16 cellular contexts compared by ENCODE assay signal in genomic region chr6:35488517-35488862, GRCh38. TPM values are rescaled to one million over a fixed set of nuclear protein-coding genes. Genes with fewer than 3 reads are reported as not detected.
DNase-seq lines count a peak whose midpoint lies in the region; ATAC-seq and TF ChIP-seq lines count a peak whose summit lies in the region.
"Had no signal": no experiment of that assay in that cellular context is flagged by ENCODE, and none has a peak within 500 bp of the region (broad histone marks: within the 10 kb centered on the region; RNA-seq: fewer than 3 reads in every experiment).

No MANE protein-coding gene starts in this region.

- no peak overlapping the region for H2AFZ ChIP-seq in parathyroid adenoma
- H2AFZ ChIP-seq: neural progenitor cell had no signal

- H3K4me3 ChIP-seq in cardiac muscle cell: no peak overlapping the region
- H3K4me3 ChIP-seq in esophagus muscularis mucosa: no peak overlapping the region
- H3K4me3 ChIP-seq in parathyroid adenoma (ENCODE audit: low read depth, low read length): no peak overlapping the region
- H3K4me3 ChIP-seq in vagina: no peak overlapping the region
- H3K4me3 ChIP-seq in lower leg skin (ENCODE audit: low read depth, poor library complexity, severe bottlenecking): no peak overlapping the region
- H3K4me3 ChIP-seq: neural progenitor cell, SJSA1 had no signal

- intact Hi-C loops in Right ventricle myocardium inferior (cut with DNase I) (no loop called here), esophagus muscularis mucosa (cut with DNase I) (no loop called here), vagina (cut with DNase I) (no loop called here), lower leg skin (cut with DNase I; ENCODE audit: low total_unique reads) (no loop called here)

- H3K36me3 ChIP-seq in cardiac muscle cell (no peaks in the 10 kb centered on the region), esophagus muscularis mucosa (peaks cover 0 to 19% (median 16%) of the 10 kb centered on the region in 4 donors), parathyroid adenoma (ENCODE audit: control insufficient read depth, insufficient read depth, low read length) (no peaks in the 10 kb centered on the region), vagina (no peaks in the 10 kb centered on the region)
- H3K36me3 ChIP-seq: neural progenitor cell had no signal

- H3K9ac ChIP-seq in parathyroid adenoma: no peak overlapping the region
- H3K9ac ChIP-seq: neural progenitor cell had no signal

- DNase-seq in cardiac muscle cell (ENCODE audit: low read depth in 1 of 2, low spot score in 1 of 2): peak in 1 of 2 donors; percentile 46
- DNase-seq in Right ventricle myocardium inferior (ENCODE audit: missing footprints): no peak
- no peak for DNase-seq in esophagus muscularis mucosa (ENCODE audit: extremely low spot score)
- DNase-seq in vagina (ENCODE audit: extremely low spot score in 2 of 2): no peak
- DNase-seq in SKM-1 (lab: John Stamatoyannopoulos, UW; ENCODE audit: unreplicated experiment): no peak
- no peak for DNase-seq in lower leg skin (ENCODE audit: low spot score in 2 of 2)
- no peak for DNase-seq in AG08396 (ENCODE audit: low spot score)
- DNase-seq: 8988T; activated T-cell treated with anti-CD3 and anti-CD28 coated beads, Interleukin-2, amount 50 U/mL, for 72 hours; brain microvascular endothelial cell; stimulated activated naive B cell treated with anti-CD40 and anti-IgM and Interleukin-4, amounts not matched to agents 10 μg/mL and 1 μg/mL and 100 μg/mL, for 72 hours had no signal

- 62% methylated on average over 9 of the region's 9 CpGs for WGBS in esophagus muscularis mucosa
- WGBS in lower leg skin, 2 donors: 69 to 70% methylated on average over 9 of the region's 9 CpGs

- H3K9me3 ChIP-seq in cardiac muscle cell (ENCODE audit: low read depth) (no peaks in the 10 kb centered on the region), esophagus muscularis mucosa (no peaks in the 10 kb centered on the region), parathyroid adenoma (ENCODE audit: control insufficient read depth, low read length) (no peaks in the 10 kb centered on the region), vagina (no peaks in the 10 kb centered on the region)
- H3K9me3 ChIP-seq: SJSA1 had no signal

- ATAC-seq in Right ventricle myocardium inferior: no peak
- ATAC-seq: activated CD4-positive, CD25-positive, alpha-beta regulatory T cell treated with anti-CD3 and anti-CD28 coated beads, Interleukin-2, amount 50 U/mL, for 24 hours; activated T-cell treated with anti-CD3 and anti-CD28 coated beads, Interleukin-2, amount 50 U/mL, for 72 hours had no signal

- TF ChIP-seq CTCF in cardiac muscle cell (IDR thresholded peaks at IDR 0.05; ENCODE audit: low read depth, low read length) (no peak), esophagus muscularis mucosa (IDR thresholded peaks at IDR 0.05) (no peak), parathyroid adenoma (IDR thresholded peaks at IDR 0.05) (no peak), vagina (IDR thresholded peaks at IDR 0.05) (no peak), lower leg skin (IDR thresholded peaks at IDR 0.05) (no peak)

- H3K27ac ChIP-seq in cardiac muscle cell: peak overlapping the region; percentile 98
- H3K27ac ChIP-seq in esophagus muscularis mucosa (replicated peaks in 1 of 4): peak overlapping the region; percentile 97 to 100 (median 99)
- peak overlapping the region; percentile 58 for H3K27ac ChIP-seq in parathyroid adenoma
- peak overlapping the region; percentile 97 for H3K27ac ChIP-seq in vagina
- H3K27ac ChIP-seq: brain microvascular endothelial cell, neural progenitor cell had no signal

- TF ChIP-seq EP300 in esophagus muscularis mucosa (IDR thresholded peaks at IDR 0.05): no peak

- no peaks in the 10 kb centered on the region for H3K79me2 ChIP-seq in parathyroid adenoma

- H3K4me1 ChIP-seq in cardiac muscle cell (ENCODE audit: low read depth) (peaks cover 65% of the 10 kb centered on the region), esophagus muscularis mucosa (peaks cover 82 to 100% (median 100%) of the 10 kb centered on the region in 4 donors), parathyroid adenoma (peaks cover 54% of the 10 kb centered on the region), vagina (peaks cover 89% of the 10 kb centered on the region)

- TF ChIP-seq POLR2A in esophagus muscularis mucosa (IDR thresholded peaks at IDR 0.05; ENCODE audit: low read depth) (no peak), vagina (IDR thresholded peaks at IDR 0.05) (no peak), lower leg skin (IDR thresholded peaks at IDR 0.05) (no peak)

- H3K4me2 ChIP-seq in parathyroid adenoma (ENCODE audit: low read length): no peak overlapping the region
- H3K4me2 ChIP-seq: neural progenitor cell had no signal

- H3K27me3 ChIP-seq in cardiac muscle cell (no peaks in the 10 kb centered on the region), esophagus muscularis mucosa (no peaks in the 10 kb centered on the region), parathyroid adenoma (ENCODE audit: control insufficient read depth, insufficient read depth, low read length) (no peaks in the 10 kb centered on the region), vagina (no peaks in the 10 kb centered on the region)
- H3K27me3 ChIP-seq: brain microvascular endothelial cell, neural progenitor cell, SJSA1 had no signal

RNA-seq across cellular contexts. Expression of gene TEAD3, which starts 8.4 kb away (rescaled TPM):
- 65.2 and 98.6 TPM in 2 replicates for total RNA-seq in cardiac muscle cell
- 64.0 and 78.3 TPM in 2 replicates for polyA plus RNA-seq in cardiac muscle cell
- 32.2 TPM for total RNA-seq in Right ventricle myocardium inferior
- 100 to 1,000 TPM in 1 of 4 donors, 10 to 100 TPM in 3; 71.4 to 123 (median 78.5) TPM for total RNA-seq in esophagus muscularis mucosa
- 29.0 TPM for total RNA-seq in vagina
- total RNA-seq in lower leg skin: 10 to 100 TPM; 51.3 to 73.2 (median 56.8) TPM

RNA-seq across cellular contexts. Expression of gene RPL10A, which starts 20.3 kb away (rescaled TPM):
- total RNA-seq in cardiac muscle cell (1,095 and 1,320 TPM in 2 replicates), Right ventricle myocardium inferior (606 TPM), esophagus muscularis mucosa (1,000 to 10,000 TPM; 1,484 to 1,840 (median 1,566) TPM), vagina (2,013 TPM), lower leg skin (1,000 to 10,000 TPM; 1,714 to 2,467 (median 2,118) TPM)
- polyA plus RNA-seq in cardiac muscle cell: 390 and 521 TPM in 2 replicates

RNA-seq across cellular contexts. Expression of gene TULP1, which starts 24.2 kb away (rescaled TPM):
- total RNA-seq in cardiac muscle cell (4.8 and 5.2 TPM in 2 replicates), Right ventricle myocardium inferior (not detected), esophagus muscularis mucosa (1 to 10 TPM in 1 of 4 donors, not detected in 3; 1.2 TPM), vagina (not detected), lower leg skin (under 1 TPM in 2 of 4 donors, not detected in 2; 0.61 to 0.65 TPM)
- 0.92 and 5.9 TPM in 2 replicates for polyA plus RNA-seq in cardiac muscle cell
- total RNA-seq: activated T-cell treated with anti-CD3 and anti-CD28 coated beads, Interleukin-2, amount 50 U/mL, for 72 hours; esophagus mucosa; SJSA1 had no signal

RNA-seq across cellular contexts. Expression of gene FANCE, which starts 36.4 kb away (rescaled TPM):
- total RNA-seq in cardiac muscle cell (23.8 and 28.1 TPM in 2 replicates), Right ventricle myocardium inferior (4.1 TPM), esophagus muscularis mucosa (1 to 10 TPM; 1.7 to 6.3 (median 5.0) TPM), vagina (10.1 TPM), lower leg skin (10 to 100 TPM; 17.5 to 36.7 (median 34.2) TPM)
- 19.4 and 21.3 TPM in 2 replicates for polyA plus RNA-seq in cardiac muscle cell
